Comparison of ENCODE assay signal across 9 cellular contexts in the genomic region with DNA sequence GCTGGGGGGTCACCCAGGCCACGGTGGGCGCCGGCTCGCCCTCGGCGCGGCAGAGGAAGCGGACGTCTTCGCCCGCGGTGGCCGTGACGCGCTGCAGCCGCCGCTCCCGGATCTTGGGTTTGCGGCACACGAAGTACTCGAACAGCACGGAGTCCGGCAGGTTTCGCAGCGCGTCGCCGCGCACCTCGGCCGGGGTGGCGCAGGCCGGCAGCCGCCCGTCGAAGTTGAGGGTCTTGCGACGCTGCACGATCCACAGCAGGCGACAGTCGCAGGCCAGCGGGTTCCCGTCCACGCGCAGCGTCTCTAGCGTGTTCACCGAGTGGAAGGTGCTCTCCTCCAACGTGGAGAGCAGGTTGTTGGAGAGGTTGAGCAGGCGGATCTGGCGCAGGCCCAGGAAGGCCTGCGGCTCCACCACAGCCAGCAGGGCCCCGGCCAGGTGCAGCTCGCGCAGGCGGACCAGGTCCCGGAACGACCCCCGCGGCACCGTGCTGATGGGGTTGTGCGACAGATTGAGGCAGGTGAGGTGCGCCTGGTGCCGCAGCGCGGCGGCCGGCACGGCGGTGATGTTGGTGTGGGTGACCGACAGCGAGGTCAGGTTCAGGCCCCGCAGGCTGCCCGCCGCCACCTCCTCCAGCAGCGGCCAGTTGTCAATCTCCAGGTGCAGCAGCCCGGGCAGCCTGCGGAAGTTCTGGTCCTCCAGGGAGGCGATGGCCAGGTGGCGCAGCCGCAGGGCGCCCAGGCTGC. TPM values are rescaled to one million over a fixed set of nuclear protein-coding genes. Genes with fewer than 3 reads are reported as not detected.
DNase-seq lines count a peak whose midpoint lies in the region; ATAC-seq and TF ChIP-seq lines count a peak whose summit lies in the region.
"Had no signal": no experiment of that assay in that cellular context is flagged by ENCODE, and none has a peak within 500 bp of the region (broad histone marks: within the 10 kb centered on the region; RNA-seq: fewer than 3 reads in every experiment).

No MANE protein-coding gene starts in this region.

- peaks cover 70% of the 10 kb centered on the region for H4K20me1 ChIP-seq in osteoblast (ENCODE audit: insufficient read depth, low read length)

- H3K27ac ChIP-seq in osteoblast (ENCODE audit: low read depth, low read length) (no peak overlapping the region), SJCRH30 (no peak overlapping the region)

- H3K4me1 Mint-ChIP-seq in central memory CD8-positive, alpha-beta T cell, result peaks cover 29% of the 10 kb centered on the region

- peak; percentile 20 for ATAC-seq in central memory CD8-positive, alpha-beta T cell (replicated peaks; ENCODE audit: extremely low read depth, poor library complexity, severe bottlenecking)
- no peak for ATAC-seq in HG02870 (IDR thresholded peaks at IDR 0.05; ENCODE audit: unreplicated experiment)

- H3K4me2 ChIP-seq in osteoblast (ENCODE audit: insufficient read depth, low read length), result no peak overlapping the region

- no peaks in the 10 kb centered on the region for H3K27me3 Mint-ChIP-seq in central memory CD8-positive, alpha-beta T cell

- H3K4me3 ChIP-seq in osteoblast (ENCODE audit: insufficient read depth, low read length) (no peak overlapping the region), SJCRH30 (no peak overlapping the region)

- peak; percentile 45 for DNase-seq in DMS79 treated with DMSO at 0.1 percent for 48 hours (lab: John Stamatoyannopoulos, UW)
- DNase-seq in central memory CD8-positive, alpha-beta T cell (ENCODE audit: low spot score in 2 of 2), result no peak
- DNase-seq in osteoblast (ENCODE audit: insufficient read length, low spot score, missing footprints), result peak; percentile 57
- no peak for DNase-seq in NCI-H1930 (lab: John Stamatoyannopoulos, UW)
- no peak for DNase-seq in SJCRH30
- DNase-seq in Kasumi-1 (lab: John Stamatoyannopoulos, UW), result no peak

- no peaks in the 10 kb centered on the region for H3K79me2 ChIP-seq in osteoblast (ENCODE audit: insufficient read depth, low read length)

- H3K36me3 Mint-ChIP-seq in central memory CD8-positive, alpha-beta T cell (ENCODE audit: insufficient read depth), result peaks cover 38% of the 10 kb centered on the region

- peaks cover 36% of the 10 kb centered on the region for H3K27me3 ChIP-seq in osteoblast (ENCODE audit: insufficient read depth, low read length)
- no peaks in the 10 kb centered on the region; the same call in 1 of the 2 replicates for H3K27me3 ChIP-seq in SJCRH30

- H3K27ac Mint-ChIP-seq in central memory CD8-positive, alpha-beta T cell (ENCODE audit: low read depth), result peak overlapping the region; percentile 90

- TF ChIP-seq CTCF in osteoblast (IDR thresholded peaks at IDR 0.05; ENCODE audit: extremely low read depth, low read depth, low read length), result no peak

- no peaks in the 10 kb centered on the region for H3K36me3 ChIP-seq in osteoblast (ENCODE audit: insufficient read depth, low read length)
- H3K36me3 ChIP-seq in SJCRH30, result no peaks in the 10 kb centered on the region

- no peak for TF ChIP-seq RAD21 in Ishikawa (IDR thresholded peaks at IDR 0.05; ENCODE audit: low read depth)

- H3K9me3 ChIP-seq in osteoblast (ENCODE audit: low read depth, low read length) (no peaks in the 10 kb centered on the region), SJCRH30 (replicated peaks) (no peaks in the 10 kb centered on the region)

- H3K9me3 Mint-ChIP-seq in central memory CD8-positive, alpha-beta T cell, result no peaks in the 10 kb centered on the region

- TF ChIP-seq EP300 in Ishikawa (IDR thresholded peaks at IDR 0.05; ENCODE audit: borderline replicate concordance), result no peak

- H3K4me1 ChIP-seq in osteoblast (ENCODE audit: insufficient read depth, low read length) (peaks cover 13% of the 10 kb centered on the region), SJCRH30 (no peaks in the 10 kb centered on the region)

- H2AFZ ChIP-seq in osteoblast (ENCODE audit: low read length), result no peak overlapping the region

- peak overlapping the region; percentile 77 for H3K4me3 Mint-ChIP-seq in central memory CD8-positive, alpha-beta T cell

TF ChIP-seq in Ishikawa, 13 proteins besides CTCF, POLR2A, EP300 and RAD21:
- TF ChIP-seq TCF12 (IDR thresholded peaks at IDR 0.05; ENCODE audit: low read depth) (peak; percentile 10; the same call in 1 of the 2 replicates), ZBTB7A (IDR thresholded peaks at IDR 0.05; ENCODE audit: low read depth) (peak; percentile 36; the same call in 1 of the 2 replicates), MAX (IDR thresholded peaks at IDR 0.05) (peak; percentile 68; the same call in 1 of the 2 replicates), TEAD4 (IDR thresholded peaks at IDR 0.05) (peak; percentile 1; the same call in 1 of the 2 replicates), FOXM1 (IDR thresholded peaks at IDR 0.05; ENCODE audit: borderline replicate concordance, low read depth) (no peak), NFIC (IDR thresholded peaks at IDR 0.05) (peak; percentile 56)
- TF ChIP-seq, protein P1, sequence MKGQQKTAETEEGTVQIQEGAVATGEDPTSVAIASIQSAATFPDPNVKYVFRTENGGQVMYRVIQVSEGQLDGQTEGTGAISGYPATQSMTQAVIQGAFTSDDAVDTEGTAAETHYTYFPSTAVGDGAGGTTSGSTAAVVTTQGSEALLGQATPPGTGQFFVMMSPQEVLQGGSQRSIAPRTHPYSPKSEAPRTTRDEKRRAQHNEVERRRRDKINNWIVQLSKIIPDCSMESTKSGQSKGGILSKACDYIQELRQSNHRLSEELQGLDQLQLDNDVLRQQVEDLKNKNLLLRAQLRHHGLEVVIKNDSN (IDR thresholded peaks at IDR 0.05), result no peak

RNA-seq across cellular contexts. Expression of gene PEAK3, which starts 8.6 kb away (rescaled TPM):
- under 0.01 TPM in 1 of 2 replicates, not detected in the other for total RNA-seq in osteoblast
- 0.06 and 0.10 TPM in 2 replicates for total RNA-seq in SJCRH30 (2014; rRNA removed; shearing (Covaris generic))
- total RNA-seq: kidney epithelial cell had no signal

RNA-seq across cellular contexts. Expression of gene LINGO3, which starts 17.3 kb away (rescaled TPM):
- not detected in 2 replicates for total RNA-seq in osteoblast
- not detected in 2 replicates for total RNA-seq in SJCRH30 (2014; rRNA removed; shearing (Covaris generic))
- total RNA-seq: kidney epithelial cell had no signal

RNA-seq across cellular contexts. Expression of gene JSRP1, which starts 34.4 kb away (rescaled TPM):
- 0.72 TPM in 1 of 2 replicates, not detected in the other for total RNA-seq in osteoblast
- total RNA-seq in SJCRH30 (2014; rRNA removed; shearing (Covaris generic)), result 40.1 and 50.2 TPM in 2 replicates

RNA-seq across cellular contexts. Expression of gene LSM7, which starts 37.8 kb away (rescaled TPM):
- 46.9 and 57.9 TPM in 2 replicates for total RNA-seq in osteoblast
- total RNA-seq in SJCRH30 (2014; rRNA removed; shearing (Covaris generic)), result 179 and 185 TPM in 2 replicates

RNA-seq across cellular contexts. Expression of gene SPPL2B, which starts 37.9 kb away (rescaled TPM):
- 32.6 and 34.5 TPM in 2 replicates for total RNA-seq in osteoblast
- total RNA-seq in SJCRH30 (2014; rRNA removed; shearing (Covaris generic)), result 7.7 and 14.3 TPM in 2 replicates

Comparison
In these comparisons a context has a peak if more than half of its experiments do, and no peak if none do; other contexts are left out.
1. DNase-seq: peak in DMS79 treated with DMSO at 0.1 percent for 48 hours (single experiment) and osteoblast (single experiment); none in central memory CD8-positive, alpha-beta T cell (0 of 2), NCI-H1930 (0 of 2), SJCRH30 (0 of 2) and Kasumi-1 (0 of 2).
2. RNA of gene JSRP1, which starts 34.4 kb away (total RNA-seq): 40.1 to 50.2 TPM in SJCRH30; 0.72 TPM in osteoblast; every median in the first group is over 10 times any median in the second.